Comparison of ENCODE assay signal across 1 cellular context in the genomic region with DNA sequence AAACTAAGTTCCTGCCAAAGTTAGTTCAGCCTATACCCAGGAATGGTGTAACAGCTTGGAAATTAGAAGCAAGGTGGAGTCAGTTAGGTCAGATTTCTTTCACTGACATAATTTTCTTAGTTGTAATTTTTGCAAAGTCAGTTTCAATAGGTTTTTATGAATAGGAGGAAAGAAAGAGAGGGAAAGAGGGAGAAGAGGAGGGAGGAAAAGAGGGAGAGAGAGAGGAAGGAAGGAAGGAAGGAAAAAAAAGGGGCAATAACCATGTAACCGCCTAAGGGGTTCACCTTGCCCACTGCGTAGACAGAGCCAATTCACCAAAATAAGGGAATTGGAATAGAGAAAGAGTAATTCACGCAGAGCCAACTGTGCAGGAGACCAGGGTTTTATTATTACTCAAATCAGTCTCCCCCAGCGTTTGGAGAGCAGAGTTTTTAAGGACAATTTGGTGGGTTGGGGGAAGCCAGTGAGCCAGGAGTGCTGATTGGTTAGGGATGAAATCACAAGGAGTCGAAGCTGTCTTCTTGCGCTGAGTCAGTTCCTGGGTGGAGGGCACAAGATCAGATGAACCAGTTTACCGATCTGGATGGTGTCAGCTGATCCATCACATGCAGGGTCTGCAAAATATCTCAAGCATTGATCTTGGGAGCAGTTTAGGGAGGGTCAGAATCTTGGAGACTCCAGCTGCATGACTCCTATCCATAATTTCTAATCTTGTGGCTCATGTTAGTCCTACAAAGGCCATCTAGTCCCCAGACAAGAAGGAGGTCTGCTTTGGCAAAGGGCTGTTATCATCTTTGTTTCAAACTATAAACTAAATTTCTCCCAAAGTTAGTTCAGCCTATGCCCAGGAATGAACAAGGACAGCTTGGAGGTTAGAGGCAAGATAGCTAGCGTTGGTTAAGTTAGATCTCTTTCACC.
TF ChIP-seq lines count a peak whose summit lies in the region.

No MANE protein-coding gene starts in this region.

TF ChIP-seq in GM23338, 12 proteins besides CTCF, POLR2A, EP300 and RAD21 (continued from another document):
- TF ChIP-seq ZNF462 (CRISPR knock-in tag; IDR thresholded peaks at IDR 0.05): no peak
- no peak for TF ChIP-seq EZH2phosphoT487 (IDR thresholded peaks at IDR 0.05; ENCODE audit: unreplicated experiment)
- no peak for TF ChIP-seq ZNF114 (CRISPR knock-in tag; IDR thresholded peaks at IDR 0.05)
- no peak for TF ChIP-seq POLR2AphosphoS5 (IDR thresholded peaks at IDR 0.05; ENCODE audit: low read depth)
- TF ChIP-seq JUNB (IDR thresholded peaks at IDR 0.05; ENCODE audit: unreplicated experiment): no peak
- no peak for TF ChIP-seq NANOG (IDR thresholded peaks at IDR 0.05; ENCODE audit: borderline replicate concordance)
- no peak for TF ChIP-seq ZNF331 (CRISPR knock-in tag; IDR thresholded peaks at IDR 0.05; ENCODE audit: low read depth)
- TF ChIP-seq, protein P1, sequence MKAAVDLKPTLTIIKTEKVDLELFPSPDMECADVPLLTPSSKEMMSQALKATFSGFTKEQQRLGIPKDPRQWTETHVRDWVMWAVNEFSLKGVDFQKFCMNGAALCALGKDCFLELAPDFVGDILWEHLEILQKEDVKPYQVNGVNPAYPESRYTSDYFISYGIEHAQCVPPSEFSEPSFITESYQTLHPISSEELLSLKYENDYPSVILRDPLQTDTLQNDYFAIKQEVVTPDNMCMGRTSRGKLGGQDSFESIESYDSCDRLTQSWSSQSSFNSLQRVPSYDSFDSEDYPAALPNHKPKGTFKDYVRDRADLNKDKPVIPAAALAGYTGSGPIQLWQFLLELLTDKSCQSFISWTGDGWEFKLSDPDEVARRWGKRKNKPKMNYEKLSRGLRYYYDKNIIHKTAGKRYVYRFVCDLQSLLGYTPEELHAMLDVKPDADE (IDR thresholded peaks at IDR 0.05): no peak
- TF ChIP-seq CREB1 (CRISPR knock-in tag; IDR thresholded peaks at IDR 0.05; ENCODE audit: low read depth): no peak
- TF ChIP-seq EZH2 (IDR thresholded peaks at IDR 0.05; ENCODE audit: low read depth, unreplicated experiment): no peak
